28 cellular contexts compared by ENCODE assay signal in the genomic region with DNA sequence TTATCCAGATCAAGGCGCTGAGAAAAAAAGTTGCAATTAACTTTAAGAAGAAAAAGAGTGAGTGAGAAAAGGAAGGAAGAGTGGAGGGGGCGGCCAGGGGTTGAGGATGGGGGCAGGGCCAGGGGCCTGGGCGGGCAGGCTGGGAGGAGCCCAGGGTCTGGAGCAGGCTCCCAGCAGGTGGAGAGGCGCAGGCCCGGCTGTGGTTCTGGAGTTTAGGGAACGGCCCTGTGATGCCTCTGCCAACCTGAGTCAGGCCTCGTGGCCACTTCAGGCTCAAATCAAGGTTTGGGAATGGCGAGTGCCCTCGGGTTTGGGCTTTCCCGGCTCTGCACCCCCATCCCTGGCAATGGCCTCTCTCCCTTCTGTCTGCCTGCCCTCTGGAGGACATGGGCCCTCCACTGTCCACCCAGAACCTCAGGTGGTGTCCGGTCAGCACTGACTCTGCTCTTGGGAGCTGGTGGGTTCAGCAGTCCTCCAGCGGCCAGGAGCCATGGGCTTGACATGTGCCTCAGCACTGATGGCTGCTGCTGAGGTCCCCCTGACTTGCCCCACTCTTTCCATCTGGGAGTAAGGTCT. TPM values are rescaled to one million over a fixed set of nuclear protein-coding genes. Genes with fewer than 3 reads are reported as not detected.
"Had no signal": no experiment of that assay in that cellular context is flagged by ENCODE, and none has a peak within 500 bp of the region (broad histone marks: within the 10 kb centered on the region; RNA-seq: fewer than 3 reads in every experiment).

No MANE protein-coding gene starts in this region.

- H3K79me2 ChIP-seq: hepatocyte had no signal

- H3K27ac ChIP-seq: dorsolateral prefrontal cortex, epithelial cell of prostate, gastroesophageal sphincter, heart left ventricle, hepatocyte, left lung, ovary, psoas muscle, thyroid gland had no signal

- FAIRE-seq: colon, small intestine, urothelium cell line had no signal

- H3K27ac Mint-ChIP-seq: stimulated activated naive CD8-positive, alpha-beta T cell treated with anti-CD3 and anti-CD28 coated beads, Interleukin-15, amount 100 ng/mL, for 72 hours; type B pancreatic cell had no signal

- H2AFZ ChIP-seq: hepatocyte had no signal

- H3K4me3 Mint-ChIP-seq: nephron; stimulated activated naive CD8-positive, alpha-beta T cell treated with anti-CD3 and anti-CD28 coated beads, Interleukin-15, amount 100 ng/mL, for 72 hours; type B pancreatic cell had no signal

- H3K36me3 ChIP-seq: gastroesophageal sphincter, heart left ventricle, left lung, ovary, thyroid gland had no signal

- H3K27me3 ChIP-seq: hepatocyte, ovary, thyroid gland had no signal

- H3K9me3 ChIP-seq: gastroesophageal sphincter, heart left ventricle, left lung, ovary, psoas muscle, thyroid gland had no signal

- H3K4me2 ChIP-seq: hepatocyte had no signal

- H3K4me1 ChIP-seq: left lung, psoas muscle, thyroid gland had no signal

- H3K9me3 Mint-ChIP-seq: stimulated activated naive CD8-positive, alpha-beta T cell treated with anti-CD3 and anti-CD28 coated beads, Interleukin-15, amount 100 ng/mL, for 72 hours; type B pancreatic cell had no signal

- H3K4me3 ChIP-seq: dorsolateral prefrontal cortex, gastroesophageal sphincter, heart left ventricle, hepatocyte, left lung, ovary, psoas muscle, thyroid gland had no signal

- ATAC-seq: esophagus mucosa; gastroesophageal sphincter; heart left ventricle; left cardiac atrium; left lung; psoas muscle; right cardiac atrium; stimulated activated naive CD8-positive, alpha-beta T cell treated with anti-CD3 and anti-CD28 coated beads, Interleukin-15, amount 100 ng/mL, for 72 hours had no signal

- DNase-seq: central memory CD4-positive, alpha-beta T cell; dorsolateral prefrontal cortex; effector CD4-positive, alpha-beta T cell; foreskin fibroblast; heart left ventricle; left cardiac atrium; left lung; mesenchymal stem cell; occipital lobe; ovary; posterior cingulate gyrus; psoas muscle; right cardiac atrium; small intestine; stimulated activated CD4-positive, alpha-beta T cell treated with anti-CD3 and anti-CD28 coated beads, Interleukin-15, amount 100 ng/mL, for 24 hours; stimulated activated CD4-positive, alpha-beta T cell treated with anti-CD3 and anti-CD28 coated beads, Interleukin-2, amount 100 ng/mL, for 48 hours; stimulated activated naive CD4-positive, alpha-beta T cell; stimulated activated naive CD8-positive, alpha-beta T cell treated with anti-CD3 and anti-CD28 coated beads, Interleukin-15, amount 100 ng/mL, for 72 hours; thyroid gland had no signal

RNA-seq across cellular contexts. Expression of a gene that starts 41.0 kb away (rescaled TPM):
- total RNA-seq: esophagus mucosa, hepatocyte, left lung, lung microvascular endothelial cell had no signal
- polyA plus RNA-seq: hepatocyte had no signal
